In genomic region chr21:45820171-45821091, GRCh38 we compare ENCODE assay signal across 8 cellular contexts.
DNase-seq lines count a peak whose midpoint lies in the region; ATAC-seq and TF ChIP-seq lines count a peak whose summit lies in the region.

No MANE protein-coding gene starts in this region.

- H3K36me3 Mint-ChIP-seq in activated naive CD8-positive, alpha-beta T cell, result peaks cover 2% of the 10 kb centered on the region

- H4K20me1 ChIP-seq in SU-DHL-6 (ENCODE audit: low read depth, low read length), result no peaks in the 10 kb centered on the region

- H3K27ac Mint-ChIP-seq in activated naive CD8-positive, alpha-beta T cell, result peak overlapping the region; percentile 76

- H3K27ac ChIP-seq in SU-DHL-6 (ENCODE audit: low read depth, low read length) (no peak overlapping the region), prostate gland (no peak overlapping the region), uterus (no peak overlapping the region)

- intact Hi-C loops in Right ventricle myocardium superior (cut with DNase I) (loop anchor here (5.0 to 10.0 kb wide), 2 partner anchors 263 to 356 kb away; no protein-coding TSS in a partner anchor), prostate gland (cut with DNase I) (loop anchor here (5.0 kb wide), 1 partner anchor 263 kb away; no protein-coding TSS in a partner anchor), uterus (cut with DNase I; ENCODE audit: low total_unique reads) (no loop called here)

- no peak for TF ChIP-seq POLR2A in prostate gland (IDR thresholded peaks at IDR 0.05)
- no peak for TF ChIP-seq POLR2A in uterus (IDR thresholded peaks at IDR 0.05)

- no peaks in the 10 kb centered on the region for H3K79me2 ChIP-seq in SU-DHL-6 (ENCODE audit: insufficient read depth, low read length)

- no peak overlapping the region for H3K4me3 ChIP-seq in SU-DHL-6 (ENCODE audit: insufficient read depth, low read length, poor library complexity, severe bottlenecking)
- no peak overlapping the region for H3K4me3 ChIP-seq in prostate gland
- H3K4me3 ChIP-seq in uterus, result no peak overlapping the region

- H3K9me3 Mint-ChIP-seq in activated naive CD8-positive, alpha-beta T cell (ENCODE audit: low read depth), result no peaks in the 10 kb centered on the region

- peak; percentile 93 for ATAC-seq in Right ventricle myocardium superior (ENCODE audit: poor library complexity)
- no peak for ATAC-seq in HG03139 (IDR thresholded peaks at IDR 0.05; ENCODE audit: unreplicated experiment)

- H3K27me3 ChIP-seq in SU-DHL-6 (ENCODE audit: low read length) (no peaks in the 10 kb centered on the region), prostate gland (replicated peaks; ENCODE audit: insufficient read depth) (peaks cover 3% of the 10 kb centered on the region), uterus (no peaks in the 10 kb centered on the region)

- no peaks in the 10 kb centered on the region for H3K27me3 Mint-ChIP-seq in activated naive CD8-positive, alpha-beta T cell

- DNase-seq in GM04504 (ENCODE audit: low read depth) (peak; percentile 76), NCI-H1417 treated with DMSO at 0.1 percent for 48 hours (lab: John Stamatoyannopoulos, UW) (peak; percentile 23), Right ventricle myocardium superior (peak; percentile 86), prostate gland (ENCODE audit: low spot score) (peak; percentile 70), uterus (peak; percentile 81 to 82)

- H3K9me3 ChIP-seq in SU-DHL-6 (ENCODE audit: insufficient read depth, low read length) (no peaks in the 10 kb centered on the region), prostate gland (no peaks in the 10 kb centered on the region), uterus (no peaks in the 10 kb centered on the region)

- H3K9ac ChIP-seq in SU-DHL-6 (ENCODE audit: low read length), result no peak overlapping the region

- no peaks in the 10 kb centered on the region for H3K36me3 ChIP-seq in SU-DHL-6 (ENCODE audit: low read length)
- H3K36me3 ChIP-seq in prostate gland, result no peaks in the 10 kb centered on the region
- H3K36me3 ChIP-seq in uterus, result no peaks in the 10 kb centered on the region

- 43% methylated on average over 31 of the region's 31 CpGs for WGBS in prostate gland

- H3K4me2 ChIP-seq in SU-DHL-6 (ENCODE audit: low read depth, low read length, poor library complexity, severe bottlenecking), result no peak overlapping the region

- H3K4me3 Mint-ChIP-seq in activated naive CD8-positive, alpha-beta T cell, result peak overlapping the region; percentile 42

- H2AFZ ChIP-seq in SU-DHL-6 (ENCODE audit: low read depth, low read length, severe bottlenecking), result no peak overlapping the region

- H3F3A ChIP-seq in SU-DHL-6 (ENCODE audit: insufficient read depth), result no peaks in the 10 kb centered on the region

- H3K4me1 ChIP-seq in prostate gland (replicated peaks) (no peaks in the 10 kb centered on the region), uterus (peaks cover 0 to 8% of the 10 kb centered on the region in 2 donors)

- no peaks in the 10 kb centered on the region for H3K9me2 ChIP-seq in SU-DHL-6 (replicated peaks; ENCODE audit: insufficient read depth, low read length)

- peaks cover 30% of the 10 kb centered on the region for H3K4me1 Mint-ChIP-seq in activated naive CD8-positive, alpha-beta T cell (ENCODE audit: low read depth)

- peak; percentile 68 for TF ChIP-seq CTCF in SU-DHL-6 (IDR thresholded peaks at IDR 0.05; ENCODE audit: insufficient read depth, low read length, poor library complexity, severe bottlenecking)
- peak; percentile 65 to 94 (median 86) for TF ChIP-seq CTCF in prostate gland (IDR thresholded peaks at IDR 0.05)
- peak; percentile 72 to 87 (median 82) for TF ChIP-seq CTCF in uterus (IDR thresholded peaks at IDR 0.05)

Comparison
In these comparisons a context has a peak if more than half of its experiments do, and no peak if none do; other contexts are left out.
1. DNase-seq: peak in every context shown above with its lines; median percentile 86 in Right ventricle myocardium superior; 82 in uterus; 76 in GM04504; 70 in prostate gland; 23 in NCI-H1417 treated with DMSO at 0.1 percent for 48 hours.